19 cellular contexts compared by ENCODE assay signal in genomic region chr2:221673248-221673647, GRCh38.
"Had no signal": no experiment of that assay in that cellular context is flagged by ENCODE, and none has a peak within 500 bp of the region (broad histone marks: within the 10 kb centered on the region; RNA-seq: fewer than 3 reads in every experiment).

No MANE protein-coding gene starts in this region.

- H3K27ac ChIP-seq: body of pancreas, dorsolateral prefrontal cortex, epithelial cell of prostate, heart right ventricle, neutrophil, parathyroid adenoma had no signal

- ATAC-seq: activated CD8-positive, alpha-beta T cell treated with anti-CD3 and anti-CD28 coated beads, Interleukin-2, amount 10 ng/mL, durations not matched to agents 7 days and 5 days; body of pancreas; heart right ventricle; natural killer cell had no signal

- H3K9ac ChIP-seq: parathyroid adenoma had no signal

- DNase-seq: activated CD4-positive, alpha-beta T cell treated with anti-CD3 and anti-CD28 coated beads, Interleukin-2, amount 10 ng/mL, durations not matched to agents 7 days and 5 days; activated CD8-positive, alpha-beta T cell treated with anti-CD3 and anti-CD28 coated beads, Interleukin-2, amount 10 ng/mL, durations not matched to agents 7 days and 5 days; activated naive CD4-positive, alpha-beta T cell treated with Interleukin-2 at 50 U/mL for 16 hours; activated naive CD8-positive, alpha-beta T cell treated with anti-CD3 and anti-CD28 coated beads, Interleukin-2, amount 10 ng/mL, durations not matched to agents 7 days and 5 days; activated T-cell treated with anti-CD3 and anti-CD28 coated beads, Interleukin-2, amount 50 U/mL, for 24 hours; amygdala; body of pancreas; central memory CD4-positive, alpha-beta T cell; dorsolateral prefrontal cortex; heart right ventricle; mesendoderm; natural killer cell; stimulated activated CD8-positive, alpha-beta memory T cell treated with anti-CD3 and anti-CD28 coated beads, Interleukin-4, amount 100 ng/mL, for 48 hours; stimulated activated naive CD4-positive, alpha-beta T cell; T-helper 1 cell; T-helper 9 cell had no signal

- H3K79me2 ChIP-seq: parathyroid adenoma had no signal

- H2AFZ ChIP-seq: parathyroid adenoma had no signal

- H3K27me3 ChIP-seq: body of pancreas, dorsolateral prefrontal cortex, neutrophil had no signal

- H3K9me3 ChIP-seq: body of pancreas, neutrophil had no signal

- H3K36me3 ChIP-seq: heart right ventricle, neutrophil had no signal

- H3K4me3 ChIP-seq: body of pancreas, dorsolateral prefrontal cortex, heart right ventricle had no signal

- H3K4me1 ChIP-seq: body of pancreas, heart right ventricle, parathyroid adenoma had no signal
